In the genomic region with DNA sequence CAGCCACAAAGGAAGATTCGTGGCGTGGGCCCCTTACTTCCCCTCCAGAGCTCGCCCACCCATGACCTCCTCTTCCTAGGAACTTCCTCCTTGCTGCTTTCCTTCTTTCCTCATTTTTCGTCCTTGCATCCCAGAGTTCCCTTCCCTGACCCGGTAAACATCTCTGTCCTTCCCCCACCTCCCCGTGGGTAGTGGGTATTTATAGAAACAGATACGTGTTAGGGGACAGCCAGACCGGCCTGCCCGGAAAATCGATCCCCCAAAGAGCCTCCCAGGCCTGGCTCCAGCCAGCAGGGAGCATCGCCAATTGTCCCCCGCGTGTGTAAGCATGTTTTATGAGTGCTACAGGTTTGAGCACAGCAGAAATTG, we compare ENCODE assay signal across 8 cellular contexts. TPM values are rescaled to one million over a fixed set of nuclear protein-coding genes. Genes with fewer than 3 reads are reported as not detected.
DNase-seq lines count a peak whose midpoint lies in the region; ATAC-seq, FAIRE-seq and TF ChIP-seq lines count a peak whose summit lies in the region.

No MANE protein-coding gene starts in this region.

- H3K27me3 Mint-ChIP-seq in activated CD8-positive, alpha-beta T cell treated with anti-CD3 and anti-CD28 coated beads, Interleukin-2, amount 10 ng/mL, durations not matched to agents 7 days and 5 days (ENCODE audit: low read depth) = no peaks in the 10 kb centered on the region

- H3K27ac ChIP-seq in ACC112 (ENCODE audit: low read depth, low read length) (no peak overlapping the region), HCT116 (ENCODE audit: low read depth, low read length) (peak overlapping the region; percentile 79; the same call in 1 of the 2 replicates), osteoblast (ENCODE audit: low read depth, low read length) (peak overlapping the region; percentile 72)

- POLR2A ChIA-PET in HCT116 (lab: Charles Lee) = no interaction called here
- POLR2A ChIA-PET in activated CD8-positive, alpha-beta T cell treated with anti-CD3 and anti-CD28 coated beads, Interleukin-2, amount 10 ng/mL, durations not matched to agents 7 days and 5 days (lab: Charles Lee) = interaction anchor here (0.6 to 1.9 kb wide), 4 partner anchors 8 to 167 kb away, joined by 4 to 6 read pairs (median 6); no protein-coding TSS in a partner anchor

- TF ChIP-seq RAD21 in HCT116 (IDR thresholded peaks at IDR 0.05; ENCODE audit: low read depth) = no peak

- H3K9me2 ChIP-seq in HCT116 (ENCODE audit: insufficient read depth) = no peaks in the 10 kb centered on the region

- TF ChIP-seq POLR2A in HCT116 (IDR thresholded peaks at IDR 0.05; ENCODE audit: borderline replicate concordance, extremely low read depth, insufficient read depth, insufficient read length) = no peak

- H3K9me3 Mint-ChIP-seq in activated CD8-positive, alpha-beta T cell treated with anti-CD3 and anti-CD28 coated beads, Interleukin-2, amount 10 ng/mL, durations not matched to agents 7 days and 5 days (ENCODE audit: insufficient read depth) = no peaks in the 10 kb centered on the region

- H3K36me3 ChIP-seq in ACC112 (ENCODE audit: insufficient read depth, low read length) = no peaks in the 10 kb centered on the region; the same call in 1 of the 2 replicates
- H3K36me3 ChIP-seq in HCT116 (ENCODE audit: control insufficient read depth in 1 of 2, insufficient read depth in 2 of 2, low read length in 2 of 2) = peaks cover 0 to 7% of the 10 kb centered on the region in 2 experiments; a peak in 1 of 4 replicates
- H3K36me3 ChIP-seq in osteoblast (ENCODE audit: insufficient read depth, low read length) = peaks cover 6% of the 10 kb centered on the region

- intact Hi-C loops in HCT116 (cut with micrococcal nuclease) = loop anchor here (5.0 kb wide), 1 partner anchor 208 kb away; no protein-coding TSS in a partner anchor

- H3K27me3 ChIP-seq in ACC112 (ENCODE audit: insufficient read depth, low read length) (no peaks in the 10 kb centered on the region), HCT116 (ENCODE audit: insufficient read depth, low read length) (no peaks in the 10 kb centered on the region), osteoblast (ENCODE audit: insufficient read depth, low read length) (no peaks in the 10 kb centered on the region)

- H2AFZ ChIP-seq in ACC112 (ENCODE audit: low read length, unreplicated experiment) (peak overlapping the region; percentile 59), HCT116 (ENCODE audit: low read depth, low read length, poor library complexity, severe bottlenecking) (no peak overlapping the region), osteoblast (ENCODE audit: low read length) (peak overlapping the region; percentile 71)

- ATAC-seq in HCT116 (no peak), GM21786 (IDR thresholded peaks at IDR 0.05; ENCODE audit: unreplicated experiment) (no peak), HG03521 (IDR thresholded peaks at IDR 0.05; ENCODE audit: unreplicated experiment) (no peak)
- ATAC-seq in activated CD8-positive, alpha-beta T cell treated with anti-CD3 and anti-CD28 coated beads, Interleukin-2, amount 10 ng/mL, durations not matched to agents 7 days and 5 days = no peak

- H3K4me1 ChIP-seq in ACC112 (ENCODE audit: control insufficient read depth, insufficient read depth, low read length, unreplicated experiment) (peaks cover 21% of the 10 kb centered on the region), HCT116 (ENCODE audit: control insufficient read depth in 1 of 2, insufficient read depth in 2 of 2, low read length in 2 of 2) (peaks cover 14 to 30% of the 10 kb centered on the region in 2 experiments), osteoblast (ENCODE audit: insufficient read depth, low read length) (peaks cover 15% of the 10 kb centered on the region)

- peak overlapping the region; percentile 89 for H3K9ac ChIP-seq in HCT116 (ENCODE audit: low read length)

- H4K20me1 ChIP-seq in HCT116 (ENCODE audit: insufficient read depth) = peaks cover 4% of the 10 kb centered on the region; the same call in 1 of the 2 replicates
- H4K20me1 ChIP-seq in osteoblast (ENCODE audit: insufficient read depth, low read length) = peaks cover 28% of the 10 kb centered on the region

- H3K27ac Mint-ChIP-seq in activated CD8-positive, alpha-beta T cell treated with anti-CD3 and anti-CD28 coated beads, Interleukin-2, amount 10 ng/mL, durations not matched to agents 7 days and 5 days = peak overlapping the region; percentile 87

- H3K4me3 ChIP-seq in ACC112 (ENCODE audit: low read depth, low read length) = peak overlapping the region; percentile 89
- peak overlapping the region; percentile 70 to 80 for H3K4me3 ChIP-seq in HCT116 (replicated peaks in 1 of 2; ENCODE audit: low read depth in 1 of 2, low read length in 2 of 2)
- H3K4me3 ChIP-seq in osteoblast (ENCODE audit: insufficient read depth, low read length) = peak overlapping the region; percentile 88

- DNase-seq in HCT116 (ENCODE audit: low read depth, low spot score) (no peak), frontal cortex (ENCODE audit: low spot score in 2 of 2) (peak; percentile 22 to 45), osteoblast (ENCODE audit: insufficient read length, low spot score, missing footprints) (peak; percentile 56)
- no peak for DNase-seq in activated CD8-positive, alpha-beta T cell treated with anti-CD3 and anti-CD28 coated beads, Interleukin-2, amount 10 ng/mL, durations not matched to agents 7 days and 5 days
- no peak for DNase-seq in activated CD4-positive, CD25-positive, alpha-beta regulatory T cell treated with anti-CD3 and anti-CD28 coated beads, Interleukin-2, amount 50 U/mL, for 72 hours

- H3K36me3 Mint-ChIP-seq in activated CD8-positive, alpha-beta T cell treated with anti-CD3 and anti-CD28 coated beads, Interleukin-2, amount 10 ng/mL, durations not matched to agents 7 days and 5 days (ENCODE audit: low read depth) = peaks cover 42% of the 10 kb centered on the region

- H3K79me2 ChIP-seq in ACC112 (ENCODE audit: control insufficient read depth, insufficient read depth, low read length, unreplicated experiment) (peaks cover 61% of the 10 kb centered on the region), HCT116 (ENCODE audit: insufficient read depth, low read length) (peaks cover 61% of the 10 kb centered on the region), osteoblast (ENCODE audit: insufficient read depth, low read length) (peaks cover 65% of the 10 kb centered on the region)

- H3K4me1 Mint-ChIP-seq in activated CD8-positive, alpha-beta T cell treated with anti-CD3 and anti-CD28 coated beads, Interleukin-2, amount 10 ng/mL, durations not matched to agents 7 days and 5 days (ENCODE audit: low read depth) = peaks cover 53% of the 10 kb centered on the region

- peak overlapping the region; percentile 90 for H3K4me2 ChIP-seq in HCT116 (ENCODE audit: low read length)
- peak overlapping the region; percentile 94 for H3K4me2 ChIP-seq in osteoblast (ENCODE audit: insufficient read depth, low read length)

- TF ChIP-seq CTCF in HCT116 (IDR thresholded peaks at IDR 0.05 in 2 of 3, conservative IDR thresholded peaks at IDR 0.05 in 1 of 3; ENCODE audit: borderline replicate concordance in 1 of 3, insufficient read depth in 1 of 3, low read depth in 2 of 3, low read length in 2 of 3) = no peak
- TF ChIP-seq CTCF in osteoblast (IDR thresholded peaks at IDR 0.05; ENCODE audit: extremely low read depth, low read depth, low read length) = no peak

- H3K9me3 ChIP-seq in HCT116 (ENCODE audit: control insufficient read depth in 1 of 2, insufficient read depth in 1 of 2, low read depth in 1 of 2, low read length in 2 of 2) (no peaks in the 10 kb centered on the region), osteoblast (ENCODE audit: low read depth, low read length) (no peaks in the 10 kb centered on the region)

- no peak for FAIRE-seq in frontal cortex (lab: Jason Lieb, UNC)

- BruUV-seq in HCT116 (replicated peaks; lab: Mats Ljungman, UMichigan) = no TSS peak

- RAD21 ChIA-PET in HCT116 (lab: Charles Lee; ENCODE audit: low non-redundant PET in 1 of 2, low total read pairs in 2 of 2, uncharacterized antibody in 2 of 2, unreplicated experiment in 2 of 2) = no interaction called here

- CTCF ChIA-PET in HCT116 (lab: Charles Lee) = no interaction called here
- CTCF ChIA-PET in activated CD8-positive, alpha-beta T cell treated with anti-CD3 and anti-CD28 coated beads, Interleukin-2, amount 10 ng/mL, durations not matched to agents 7 days and 5 days (lab: Charles Lee) = interaction anchor here (1.0 to 4.3 kb wide), 5 partner anchors 19 to 294 kb away, joined by 4 to 28 read pairs (median 4); no protein-coding TSS in a partner anchor

- H3K4me3 Mint-ChIP-seq in activated CD8-positive, alpha-beta T cell treated with anti-CD3 and anti-CD28 coated beads, Interleukin-2, amount 10 ng/mL, durations not matched to agents 7 days and 5 days = peak overlapping the region; percentile 94

TF ChIP-seq in HCT116, 20 proteins besides CTCF, POLR2A, EP300 and RAD21:
- TF ChIP-seq TCF7L2 (IDR thresholded peaks at IDR 0.05; ENCODE audit: borderline replicate concordance, extremely low read depth, insufficient read depth, insufficient read length) = no peak
- no peak for TF ChIP-seq EZH2 (IDR thresholded peaks at IDR 0.05)
- no peak for TF ChIP-seq POLR2AphosphoS5 (IDR thresholded peaks at IDR 0.05; ENCODE audit: low read depth, low read length)

RNA-seq across cellular contexts. Expression of a gene that starts 1.6 kb away (rescaled TPM):
- 28.7 TPM for total RNA-seq in HCT116 (2021; ENCODE audit: unreplicated experiment)
- polyA plus RNA-seq in HCT116 (2012) = 18.7 and 24.7 TPM in 2 replicates
- total RNA-seq in activated CD8-positive, alpha-beta T cell treated with anti-CD3 and anti-CD28 coated beads, Interleukin-2, amount 10 ng/mL, durations not matched to agents 7 days and 5 days = 10 to 100 TPM; 72.9 to 73.1 TPM
- total RNA-seq in frontal cortex = 88.5 TPM
- total RNA-seq in osteoblast = 43.4 and 44.5 TPM in 2 replicates

Comparison
In these comparisons a context has a peak if more than half of its experiments do, and no peak if none do; other contexts are left out.
1. DNase-seq: peak in frontal cortex (2 of 2) and osteoblast (single experiment); none in HCT116 (single experiment), activated CD8-positive, alpha-beta T cell treated with anti-CD3 and anti-CD28 coated beads, Interleukin-2, amount 10 ng/mL, durations not matched to agents 7 days and 5 days (single experiment) and activated CD4-positive, CD25-positive, alpha-beta regulatory T cell treated with anti-CD3 and anti-CD28 coated beads, Interleukin-2, amount 50 U/mL, for 72 hours (single experiment).
2. Peak in every context shown above with its lines, with median percentiles within 50 percentile points of each other: H3K4me3 ChIP-seq.